ENCODE assay signal across 8 cellular contexts in the genomic region with DNA sequence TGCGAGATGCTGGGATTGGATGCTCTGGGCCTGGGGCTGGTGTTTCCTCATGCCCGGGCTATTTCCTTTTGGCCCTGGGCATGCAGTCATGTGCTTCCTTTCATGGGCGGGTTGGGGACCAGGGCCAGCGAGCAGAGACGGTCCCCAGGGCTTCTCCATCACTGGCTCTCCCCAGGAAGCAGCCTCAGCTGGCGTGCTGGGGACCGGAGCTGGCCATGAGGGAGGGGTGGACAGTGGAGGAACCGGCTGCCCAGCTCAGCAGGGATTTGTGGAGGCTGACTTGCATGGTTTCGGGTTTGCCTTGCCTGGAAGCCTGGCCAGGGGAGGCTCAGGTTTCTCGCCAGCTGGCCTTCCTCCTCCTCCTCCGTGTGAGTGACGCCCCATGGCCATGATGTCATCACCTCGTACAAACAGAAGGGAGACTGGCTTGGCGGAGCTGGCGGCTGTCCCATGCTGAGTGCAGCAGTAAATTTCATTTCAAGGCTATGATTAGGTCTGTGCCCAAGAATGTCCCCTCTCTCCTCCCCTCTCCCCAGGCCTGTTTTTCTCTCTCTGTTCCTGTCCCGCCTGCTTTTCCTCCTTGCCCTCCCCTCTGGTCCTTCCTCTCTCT. TPM values are rescaled to one million over a fixed set of nuclear protein-coding genes. Genes with fewer than 3 reads are reported as not detected.
DNase-seq lines count a peak whose midpoint lies in the region; ATAC-seq and TF ChIP-seq lines count a peak whose summit lies in the region.

No MANE protein-coding gene starts in this region.

- no peaks in the 10 kb centered on the region for H3K9me3 Mint-ChIP-seq in activated CD4-positive, alpha-beta memory T cell treated with anti-CD3 and anti-CD28 coated beads, Interleukin-2, amount 10 ng/mL, durations not matched to agents 7 days and 5 days
- H3K9me3 Mint-ChIP-seq in glutamatergic neuron (ENCODE audit: unreplicated experiment) (peaks cover 3% of the 10 kb centered on the region), osteocyte (ENCODE audit: unreplicated experiment) (no peaks in the 10 kb centered on the region)
- H3K9me3 Mint-ChIP-seq in T-helper 2 cell treated with Interferon-gamma antibody and Interleukin-4, amounts not matched to agents 5 μg/mL and 100 μg/mL, for 36 hours, result no peaks in the 10 kb centered on the region
- H3K9me3 Mint-ChIP-seq in activated naive CD4-positive, alpha-beta T cell treated with anti-CD3 and anti-CD28 coated beads, Interleukin-2, amount 50 U/mL, for 72 hours, result no peaks in the 10 kb centered on the region

- TF ChIP-seq CTCF in glutamatergic neuron (IDR thresholded peaks at IDR 0.05; ENCODE audit: partially characterized antibody, unreplicated experiment), result no peak
- no peak for TF ChIP-seq CTCF in osteocyte (IDR thresholded peaks at IDR 0.05)

- no peak overlapping the region for H3K4me3 Mint-ChIP-seq in activated CD4-positive, alpha-beta memory T cell treated with anti-CD3 and anti-CD28 coated beads, Interleukin-2, amount 10 ng/mL, durations not matched to agents 7 days and 5 days
- H3K4me3 Mint-ChIP-seq in glutamatergic neuron (ENCODE audit: unreplicated experiment) (peak overlapping the region; percentile 57), osteocyte (ENCODE audit: unreplicated experiment) (peak overlapping the region; percentile 48)
- no peak overlapping the region for H3K4me3 Mint-ChIP-seq in T-helper 2 cell treated with Interferon-gamma antibody and Interleukin-4, amounts not matched to agents 5 μg/mL and 100 μg/mL, for 36 hours

- CTCF ChIA-PET in activated CD4-positive, alpha-beta memory T cell treated with anti-CD3 and anti-CD28 coated beads, Interleukin-2, amount 10 ng/mL, durations not matched to agents 7 days and 5 days (lab: Charles Lee), result interaction anchor here (1.0 to 1.5 kb wide), 2 partner anchors 37 to 68 kb away, joined by 3 read pairs; no protein-coding TSS in a partner anchor

- peaks cover under 1% of the 10 kb centered on the region for H3K27me3 Mint-ChIP-seq in activated CD4-positive, alpha-beta memory T cell treated with anti-CD3 and anti-CD28 coated beads, Interleukin-2, amount 10 ng/mL, durations not matched to agents 7 days and 5 days
- peaks cover 8% of the 10 kb centered on the region for H3K27me3 Mint-ChIP-seq in glutamatergic neuron (ENCODE audit: unreplicated experiment)
- no peaks in the 10 kb centered on the region for H3K27me3 Mint-ChIP-seq in osteocyte (ENCODE audit: unreplicated experiment)
- H3K27me3 Mint-ChIP-seq in T-helper 2 cell treated with Interferon-gamma antibody and Interleukin-4, amounts not matched to agents 5 μg/mL and 100 μg/mL, for 36 hours (ENCODE audit: low read depth), result no peaks in the 10 kb centered on the region

- peak; percentile 99 for DNase-seq in DMS 273 (lab: John Stamatoyannopoulos, UW; ENCODE audit: unreplicated experiment)
- peak; percentile 79 for DNase-seq in NCI-H146 treated with DMSO at 0.1 percent for 48 hours (lab: John Stamatoyannopoulos, UW; ENCODE audit: unreplicated experiment)
- DNase-seq in activated CD4-positive, alpha-beta memory T cell treated with anti-CD3 and anti-CD28 coated beads, Interleukin-2, amount 10 ng/mL, durations not matched to agents 7 days and 5 days, result no peak
- DNase-seq in glutamatergic neuron, result peak; percentile 78
- peak; percentile 97 for DNase-seq in osteocyte (ENCODE audit: extremely low spot score, unreplicated experiment)
- no peak for DNase-seq in T-helper 2 cell treated with Interferon-gamma antibody and Interleukin-4, amounts not matched to agents 5 μg/mL and 100 μg/mL, for 36 hours (ENCODE audit: low spot score)
- DNase-seq in NOMO-1 treated with DMSO at 0.1 percent for 48 hours (lab: John Stamatoyannopoulos, UW; ENCODE audit: unreplicated experiment), result no peak
- no peak for DNase-seq in activated naive CD4-positive, alpha-beta T cell treated with anti-CD3 and anti-CD28 coated beads, Interleukin-2, amount 50 U/mL, for 72 hours (ENCODE audit: low spot score in 2 of 2)

- ATAC-seq in activated naive CD4-positive, alpha-beta T cell treated with anti-CD3 and anti-CD28 coated beads, Interleukin-2, amount 50 U/mL, for 72 hours, result no peak

- H3K27ac Mint-ChIP-seq in activated CD4-positive, alpha-beta memory T cell treated with anti-CD3 and anti-CD28 coated beads, Interleukin-2, amount 10 ng/mL, durations not matched to agents 7 days and 5 days, result peak overlapping the region; percentile 76
- H3K27ac Mint-ChIP-seq in glutamatergic neuron (ENCODE audit: unreplicated experiment) (peak overlapping the region; percentile 84), osteocyte (ENCODE audit: unreplicated experiment) (peak overlapping the region; percentile 99)
- no peak overlapping the region for H3K27ac Mint-ChIP-seq in T-helper 2 cell treated with Interferon-gamma antibody and Interleukin-4, amounts not matched to agents 5 μg/mL and 100 μg/mL, for 36 hours
- H3K27ac Mint-ChIP-seq in activated naive CD4-positive, alpha-beta T cell treated with anti-CD3 and anti-CD28 coated beads, Interleukin-2, amount 50 U/mL, for 72 hours, result peak overlapping the region in 1 of 2 donors; percentile 44

- no peaks in the 10 kb centered on the region for H3K36me3 Mint-ChIP-seq in activated CD4-positive, alpha-beta memory T cell treated with anti-CD3 and anti-CD28 coated beads, Interleukin-2, amount 10 ng/mL, durations not matched to agents 7 days and 5 days (ENCODE audit: low read depth)
- H3K36me3 Mint-ChIP-seq in glutamatergic neuron (ENCODE audit: unreplicated experiment) (no peaks in the 10 kb centered on the region), osteocyte (ENCODE audit: unreplicated experiment) (no peaks in the 10 kb centered on the region)
- H3K36me3 Mint-ChIP-seq in T-helper 2 cell treated with Interferon-gamma antibody and Interleukin-4, amounts not matched to agents 5 μg/mL and 100 μg/mL, for 36 hours (ENCODE audit: low read depth), result no peaks in the 10 kb centered on the region
- no peaks in the 10 kb centered on the region for H3K36me3 Mint-ChIP-seq in activated naive CD4-positive, alpha-beta T cell treated with anti-CD3 and anti-CD28 coated beads, Interleukin-2, amount 50 U/mL, for 72 hours

- H3K4me1 Mint-ChIP-seq in activated CD4-positive, alpha-beta memory T cell treated with anti-CD3 and anti-CD28 coated beads, Interleukin-2, amount 10 ng/mL, durations not matched to agents 7 days and 5 days, result peaks cover 29% of the 10 kb centered on the region
- H3K4me1 Mint-ChIP-seq in glutamatergic neuron (ENCODE audit: low read depth, unreplicated experiment) (peaks cover 21% of the 10 kb centered on the region), osteocyte (ENCODE audit: unreplicated experiment) (peaks cover 55% of the 10 kb centered on the region)
- H3K4me1 Mint-ChIP-seq in T-helper 2 cell treated with Interferon-gamma antibody and Interleukin-4, amounts not matched to agents 5 μg/mL and 100 μg/mL, for 36 hours (ENCODE audit: low read depth), result peaks cover 5% of the 10 kb centered on the region

- POLR2A ChIA-PET in activated CD4-positive, alpha-beta memory T cell treated with anti-CD3 and anti-CD28 coated beads, Interleukin-2, amount 10 ng/mL, durations not matched to agents 7 days and 5 days (lab: Charles Lee), result interaction anchor here (1.2 kb wide), 1 partner anchor 18 kb away, joined by 5 read pairs; no protein-coding TSS in a partner anchor

RNA-seq across cellular contexts. Expression of gene TIMP2, which starts 8.9 kb away (rescaled TPM):
- total RNA-seq in activated CD4-positive, alpha-beta memory T cell treated with anti-CD3 and anti-CD28 coated beads, Interleukin-2, amount 10 ng/mL, durations not matched to agents 7 days and 5 days, result 1 to 10 TPM; 3.3 TPM
- total RNA-seq in glutamatergic neuron (ENCODE audit: unreplicated experiment) (121 TPM), osteocyte (1,096 and 1,211 TPM in 2 replicates)
- total RNA-seq in activated naive CD4-positive, alpha-beta T cell treated with anti-CD3 and anti-CD28 coated beads, Interleukin-2, amount 50 U/mL, for 72 hours, result 1 to 10 TPM; 1.1 TPM

RNA-seq across cellular contexts. Expression of gene CEP295NL, which starts 31.1 kb away (rescaled TPM):
- not detected for total RNA-seq in activated CD4-positive, alpha-beta memory T cell treated with anti-CD3 and anti-CD28 coated beads, Interleukin-2, amount 10 ng/mL, durations not matched to agents 7 days and 5 days
- total RNA-seq in glutamatergic neuron (ENCODE audit: unreplicated experiment) (6.4 TPM), osteocyte (7.3 and 9.2 TPM in 2 replicates)
- under 1 TPM in 1 of 2 donors, not detected in 1; 0.61 TPM for total RNA-seq in activated naive CD4-positive, alpha-beta T cell treated with anti-CD3 and anti-CD28 coated beads, Interleukin-2, amount 50 U/mL, for 72 hours

RNA-seq across cellular contexts. Expression of gene LGALS3BP, which starts 45.7 kb away (rescaled TPM):
- 100 to 1,000 TPM; 209 to 219 TPM for total RNA-seq in activated CD4-positive, alpha-beta memory T cell treated with anti-CD3 and anti-CD28 coated beads, Interleukin-2, amount 10 ng/mL, durations not matched to agents 7 days and 5 days
- total RNA-seq in glutamatergic neuron (ENCODE audit: unreplicated experiment), result 30.3 TPM
- total RNA-seq in osteocyte, result 439 and 456 TPM in 2 replicates
- total RNA-seq in activated naive CD4-positive, alpha-beta T cell treated with anti-CD3 and anti-CD28 coated beads, Interleukin-2, amount 50 U/mL, for 72 hours, result 10 to 100 TPM; 71.3 to 95.6 TPM

Comparison
In these comparisons a context has a peak if more than half of its experiments do, and no peak if none do; other contexts are left out.
1. DNase-seq: peak in DMS 273 (single experiment), NCI-H146 treated with DMSO at 0.1 percent for 48 hours (single experiment), glutamatergic neuron (single experiment) and osteocyte (single experiment); none in activated CD4-positive, alpha-beta memory T cell treated with anti-CD3 and anti-CD28 coated beads, Interleukin-2, amount 10 ng/mL, durations not matched to agents 7 days and 5 days (single experiment), T-helper 2 cell treated with Interferon-gamma antibody and Interleukin-4, amounts not matched to agents 5 μg/mL and 100 μg/mL, for 36 hours (single experiment), NOMO-1 treated with DMSO at 0.1 percent for 48 hours (single experiment) and activated naive CD4-positive, alpha-beta T cell treated with anti-CD3 and anti-CD28 coated beads, Interleukin-2, amount 50 U/mL, for 72 hours (0 of 2).
2. H3K4me3 Mint-ChIP-seq: peak in glutamatergic neuron (single experiment) and osteocyte (single experiment); none in activated CD4-positive, alpha-beta memory T cell treated with anti-CD3 and anti-CD28 coated beads, Interleukin-2, amount 10 ng/mL, durations not matched to agents 7 days and 5 days (single experiment) and T-helper 2 cell treated with Interferon-gamma antibody and Interleukin-4, amounts not matched to agents 5 μg/mL and 100 μg/mL, for 36 hours (single experiment).
3. RNA of gene TIMP2, which starts 8.9 kb away (total RNA-seq): 1,096 to 1,211 TPM in osteocyte and 121 TPM in glutamatergic neuron (single experiment); 3.3 TPM in activated CD4-positive, alpha-beta memory T cell treated with anti-CD3 and anti-CD28 coated beads, Interleukin-2, amount 10 ng/mL, durations not matched to agents 7 days and 5 days and 1.1 TPM in activated naive CD4-positive, alpha-beta T cell treated with anti-CD3 and anti-CD28 coated beads, Interleukin-2, amount 50 U/mL, for 72 hours; every median in the first group is over 10 times any median in the second.